10 cellular contexts compared by ENCODE assay signal in the genomic region with DNA sequence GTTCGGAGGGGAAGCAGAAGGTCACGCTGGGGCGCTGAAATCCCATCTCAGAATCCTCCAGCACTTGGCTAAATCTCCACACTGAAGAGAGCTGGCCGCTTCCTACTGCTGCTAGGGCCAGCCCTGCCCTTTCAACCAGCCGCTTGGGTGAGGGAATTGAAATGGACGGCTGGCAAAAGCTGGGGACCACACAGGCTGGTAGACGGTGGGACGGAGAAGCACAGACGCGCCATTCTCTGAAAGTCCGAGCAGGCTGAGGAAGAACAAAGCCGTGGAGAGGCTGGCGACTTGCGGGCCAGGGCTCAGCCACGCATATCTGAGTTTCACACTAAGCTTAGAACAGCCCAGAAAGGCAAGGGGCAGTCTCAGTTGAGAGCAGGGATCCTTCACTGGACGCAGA. TPM values are rescaled to one million over a fixed set of nuclear protein-coding genes. Genes with fewer than 3 reads are reported as not detected.
DNase-seq lines count a peak whose midpoint lies in the region; ATAC-seq and TF ChIP-seq lines count a peak whose summit lies in the region.
"Had no signal": no experiment of that assay in that cellular context is flagged by ENCODE, and none has a peak within 500 bp of the region (broad histone marks: within the 10 kb centered on the region; RNA-seq: fewer than 3 reads in every experiment).

No MANE protein-coding gene starts in this region.

- H3K9me3 ChIP-seq in OCI-LY1 (ENCODE audit: low read length) (no peaks in the 10 kb centered on the region), endodermal cell (ENCODE audit: control insufficient read depth, low read length) (no peaks in the 10 kb centered on the region)

- H3K27ac Mint-ChIP-seq in CD14-positive monocyte (peak overlapping the region in 4 of 7 donors; percentile 27 to 69 (median 49)), endodermal cell (no peak overlapping the region), osteocyte (ENCODE audit: unreplicated experiment) (no peak overlapping the region)

- peaks cover 0 to 10% (median 3%) of the 10 kb centered on the region in 3 donors for H3K27me3 Mint-ChIP-seq in CD14-positive monocyte (ENCODE audit: low read depth in 3 of 3)
- H3K27me3 Mint-ChIP-seq in endodermal cell (ENCODE audit: insufficient read depth), result peaks cover 3% of the 10 kb centered on the region
- no peaks in the 10 kb centered on the region for H3K27me3 Mint-ChIP-seq in osteocyte (ENCODE audit: unreplicated experiment)

- H3K9me2 ChIP-seq in OCI-LY1 (ENCODE audit: low read depth, low read length), result no peaks in the 10 kb centered on the region

- no peak for TF ChIP-seq CTCF in CD14-positive monocyte (IDR thresholded peaks at IDR 0.05)
- TF ChIP-seq CTCF in OCI-LY1 (IDR thresholded peaks at IDR 0.05; ENCODE audit: low read length), result no peak
- TF ChIP-seq CTCF in endodermal cell (conservative IDR thresholded peaks at IDR 0.05), result no peak
- TF ChIP-seq CTCF in osteocyte (IDR thresholded peaks at IDR 0.05), result no peak

- no peaks in the 10 kb centered on the region for H4K20me1 ChIP-seq in OCI-LY1 (ENCODE audit: insufficient read depth, low read length)

- H3K27me3 ChIP-seq in OCI-LY1 (ENCODE audit: insufficient read depth, low read length), result no peaks in the 10 kb centered on the region
- H3K27me3 ChIP-seq in endodermal cell (ENCODE audit: control insufficient read depth, insufficient read depth, low read length, poor library complexity, severe bottlenecking), result no peaks in the 10 kb centered on the region

- intact Hi-C loops in CD14-positive monocyte (cut with micrococcal nuclease), result no loop called here

- H2AFZ ChIP-seq in OCI-LY1 (ENCODE audit: low read length), result no peak overlapping the region

- H3K36me3 ChIP-seq in OCI-LY1 (ENCODE audit: insufficient read depth, low read length), result peaks cover 52% of the 10 kb centered on the region; the same call in 1 of the 2 replicates
- peaks cover 12% of the 10 kb centered on the region for H3K36me3 ChIP-seq in endodermal cell (ENCODE audit: control insufficient read depth, insufficient read depth, low read length)

- WGBS in endodermal cell (ENCODE audit: insufficient coverage in 1 of 2, insufficient read length in 1 of 2), 2 experiments, result 90 to 95% methylated on average over 12 to 16 of the region's 16 CpGs

- H3K9ac ChIP-seq in OCI-LY1 (ENCODE audit: low read length), result peak overlapping the region; percentile 96
- H3K9ac ChIP-seq in endodermal cell (ENCODE audit: extremely low read depth, low read length, poor library complexity, severe bottlenecking), result no peak overlapping the region

- H3K4me3 Mint-ChIP-seq in CD14-positive monocyte, result peak overlapping the region; percentile 96 to 100
- no peak overlapping the region for H3K4me3 Mint-ChIP-seq in endodermal cell
- peak overlapping the region; percentile 10 for H3K4me3 Mint-ChIP-seq in osteocyte (ENCODE audit: unreplicated experiment)

- peaks cover 58 to 61% of the 10 kb centered on the region in 2 donors for H3K36me3 Mint-ChIP-seq in CD14-positive monocyte
- peaks cover 14% of the 10 kb centered on the region for H3K36me3 Mint-ChIP-seq in endodermal cell (ENCODE audit: low read depth)
- H3K36me3 Mint-ChIP-seq in osteocyte (ENCODE audit: unreplicated experiment), result peaks cover 11% of the 10 kb centered on the region

- peaks cover 84% of the 10 kb centered on the region for H3K4me1 ChIP-seq in OCI-LY1 (ENCODE audit: insufficient read depth, low read length, severe bottlenecking)
- peaks cover 16% of the 10 kb centered on the region for H3K4me1 ChIP-seq in endodermal cell (ENCODE audit: control insufficient read depth, insufficient read depth, low read length)

- H3F3A ChIP-seq in OCI-LY1 (ENCODE audit: insufficient read depth, low read length), result peaks cover 6% of the 10 kb centered on the region; the same call in 1 of the 2 replicates

- H3K4me3 ChIP-seq in OCI-LY1 (ENCODE audit: low read depth, low read length, poor library complexity, severe bottlenecking) (peak overlapping the region; percentile 98), endodermal cell (ENCODE audit: low read length) (no peak overlapping the region)

- no peak for DNase-seq in CD14-positive monocyte (ENCODE audit: low spot score)
- DNase-seq in endodermal cell, result no peak
- DNase-seq in osteocyte (ENCODE audit: extremely low spot score, unreplicated experiment), result no peak
- DNase-seq in activated gamma-delta T cell (lab: John Stamatoyannopoulos, UW), result no peak
- no peak for DNase-seq in DMS 273 treated with DMSO at 0.1 percent for 48 hours (lab: John Stamatoyannopoulos, UW)
- DNase-seq: DND-41, NCI-H2029 treated with DMSO at 0.1 percent for 48 hours had no signal

- peaks cover 29% of the 10 kb centered on the region for H3K79me2 ChIP-seq in OCI-LY1 (ENCODE audit: insufficient read depth, low read length)

- H3K9me3 Mint-ChIP-seq in CD14-positive monocyte (peaks cover 0 to 3% (median 0%) of the 10 kb centered on the region in 7 donors), endodermal cell (no peaks in the 10 kb centered on the region), osteocyte (ENCODE audit: unreplicated experiment) (no peaks in the 10 kb centered on the region)

- ATAC-seq in HG03571 (IDR thresholded peaks at IDR 0.05; ENCODE audit: unreplicated experiment) (no peak), GM19035 (IDR thresholded peaks at IDR 0.05; ENCODE audit: unreplicated experiment) (no peak)

- H3K4me1 Mint-ChIP-seq in CD14-positive monocyte, result peaks cover 80% of the 10 kb centered on the region
- peaks cover 42% of the 10 kb centered on the region for H3K4me1 Mint-ChIP-seq in endodermal cell
- peaks cover 60% of the 10 kb centered on the region for H3K4me1 Mint-ChIP-seq in osteocyte (ENCODE audit: unreplicated experiment)

- peak overlapping the region; percentile 89 for H3K4me2 ChIP-seq in OCI-LY1 (ENCODE audit: low read length)

- H3K27ac ChIP-seq in OCI-LY1 (ENCODE audit: low read depth, low read length, poor library complexity, severe bottlenecking) (peak overlapping the region; percentile 89), endodermal cell (ENCODE audit: low read depth, low read length) (peak overlapping the region; percentile 48)

RNA-seq across cellular contexts. Expression of a gene that starts 3.6 kb away (rescaled TPM):
- 10 to 100 TPM; 30.3 to 48.4 TPM for polyA plus RNA-seq in CD14-positive monocyte
- total RNA-seq in endodermal cell (10 to 100 TPM; 39.7 to 43.8 TPM), osteocyte (57.4 and 61.0 TPM in 2 replicates)
- polyA plus RNA-seq in endodermal cell (2013, experiment 1 of 2), result 33.1 TPM
- 32.7 TPM for polyA plus RNA-seq in endodermal cell (2013, experiment 2 of 2)

RNA-seq across cellular contexts. Expression of a gene that starts 30.4 kb away (rescaled TPM):
- not detected for polyA plus RNA-seq in CD14-positive monocyte
- total RNA-seq in endodermal cell (10 to 100 TPM; 11.1 to 12.6 TPM), osteocyte (0.68 and 1.7 TPM in 2 replicates)
- polyA plus RNA-seq in endodermal cell (2013, experiment 1 of 2), result 2.0 TPM
- 1.7 TPM for polyA plus RNA-seq in endodermal cell (2013, experiment 2 of 2)

RNA-seq across cellular contexts. Expression of a gene that starts 42.2 kb away (rescaled TPM):
- polyA plus RNA-seq in CD14-positive monocyte, result 1 to 10 TPM; 2.6 to 4.0 TPM
- total RNA-seq in endodermal cell, result 10 to 100 TPM; 17.0 to 23.0 TPM
- polyA plus RNA-seq in endodermal cell (2013, experiment 1 of 2), result 12.9 TPM
- polyA plus RNA-seq in endodermal cell (2013, experiment 2 of 2), result 10.2 TPM
- total RNA-seq in osteocyte, result 23.6 and 28.7 TPM in 2 replicates

RNA-seq across cellular contexts. Expression of a gene that starts 49.6 kb away (rescaled TPM):
- 1 to 10 TPM; 9.0 to 9.4 TPM for polyA plus RNA-seq in CD14-positive monocyte
- total RNA-seq in endodermal cell (1 to 10 TPM; 2.8 to 3.3 TPM), osteocyte (21.3 and 26.8 TPM in 2 replicates)
- polyA plus RNA-seq in endodermal cell (2013, experiment 1 of 2), result 17.4 TPM
- 14.3 TPM for polyA plus RNA-seq in endodermal cell (2013, experiment 2 of 2)

Comparison
In these comparisons a context has a peak if more than half of its experiments do, and no peak if none do; other contexts are left out.
1. H3K27ac Mint-ChIP-seq: peak in CD14-positive monocyte (4 of 7); none in endodermal cell (single experiment) and osteocyte (single experiment).